11 cellular contexts compared by ENCODE assay signal in the genomic region with DNA sequence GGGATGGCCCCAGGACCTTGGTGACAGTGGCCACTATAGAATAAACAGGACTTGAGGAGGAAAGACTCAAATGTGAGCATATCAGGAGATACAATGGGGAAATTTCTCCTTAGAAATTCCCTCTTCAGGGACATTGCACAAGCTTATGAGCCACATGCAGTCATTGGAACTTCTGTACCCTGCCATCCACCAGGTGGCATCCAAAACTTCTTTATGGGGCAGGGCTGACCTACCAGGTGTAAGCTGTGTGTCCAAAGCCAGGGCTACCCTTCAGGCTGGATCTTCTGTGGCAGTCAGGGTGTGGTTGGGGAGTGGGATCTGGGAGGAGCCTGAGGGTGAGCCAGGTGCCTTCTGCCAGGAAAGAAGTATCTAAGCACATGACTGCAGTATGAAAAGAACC. TPM values are rescaled to one million over a fixed set of nuclear protein-coding genes. Genes with fewer than 3 reads are reported as not detected.
DNase-seq lines count a peak whose midpoint lies in the region; ATAC-seq and TF ChIP-seq lines count a peak whose summit lies in the region.
"Had no signal": no experiment of that assay in that cellular context is flagged by ENCODE, and none has a peak within 500 bp of the region (broad histone marks: within the 10 kb centered on the region; RNA-seq: fewer than 3 reads in every experiment).

No MANE protein-coding gene starts in this region.

- in situ Hi-C loops in mammary epithelial cell (cut with MboI; ENCODE audit: low sequenced_read_pairs in 2 of 2): no loop called here

- no peaks in the 10 kb centered on the region for H3K79me2 ChIP-seq in mammary epithelial cell (ENCODE audit: insufficient read depth, low read length)

- H3K27ac ChIP-seq in C4-2B (no peak overlapping the region), mammary epithelial cell (ENCODE audit: insufficient read depth, low read depth, low read length) (no peak overlapping the region), lower lobe of right lung (no peak overlapping the region)
- H3K27ac ChIP-seq: ascending aorta had no signal

- H3K27me3 ChIP-seq in mammary epithelial cell (ENCODE audit: insufficient read depth, low read length) (no peaks in the 10 kb centered on the region), lower lobe of right lung (ENCODE audit: low read depth) (no peaks in the 10 kb centered on the region)
- H3K27me3 ChIP-seq: ascending aorta had no signal

- H2AFZ ChIP-seq in mammary epithelial cell (ENCODE audit: low read depth, low read length): no peak overlapping the region

- intact Hi-C loops in mammary epithelial cell (cut with micrococcal nuclease) (loop anchor here (1.0 kb wide), 1 partner anchor 318 kb away; no protein-coding TSS in a partner anchor), lower lobe of right lung (cut with DNase I) (no loop called here)

- H3K36me3 ChIP-seq in mammary epithelial cell (ENCODE audit: insufficient read depth, low read length) (no peaks in the 10 kb centered on the region), lower lobe of right lung (peaks cover 4% of the 10 kb centered on the region)
- H3K36me3 ChIP-seq: ascending aorta had no signal

- ATAC-seq in lower lobe of right lung: peak in 1 of 2 donors; percentile 48
- ATAC-seq in HG02798 (IDR thresholded peaks at IDR 0.05; ENCODE audit: poor library complexity, unreplicated experiment): no peak
- ATAC-seq in HG02623 (IDR thresholded peaks at IDR 0.05; ENCODE audit: unreplicated experiment): no peak
- ATAC-seq: T-cell had no signal

- TF ChIP-seq CTCF in C4-2B (conservative IDR thresholded peaks at IDR 0.05) (peak; percentile 57), mammary epithelial cell (conservative IDR thresholded peaks at IDR 0.05 in 1 of 2, IDR thresholded peaks at IDR 0.05 in 1 of 2; ENCODE audit: extremely low read depth in 1 of 2, insufficient read depth in 1 of 2, low read depth in 1 of 2, low read length in 2 of 2) (peak in 1 of 2 donors; percentile 55), lower lobe of right lung (IDR thresholded peaks at IDR 0.05) (peak; percentile 26)

- DNase-seq in HuH-7 (ENCODE audit: low spot score) (peak; percentile 4), mammary epithelial cell (peak; percentile 5), lower lobe of right lung (no peak), OCI-M2 (lab: John Stamatoyannopoulos, UW; ENCODE audit: unreplicated experiment) (no peak)
- DNase-seq in activated CD4-positive, CD25-positive, alpha-beta regulatory T cell treated with anti-CD3 and anti-CD28 coated beads, Interleukin-2, amount 50 U/mL, for 72 hours: no peak
- DNase-seq: T-cell had no signal

- no TSS peak for BruUV-seq in mammary epithelial cell (replicated peaks; lab: Mats Ljungman, UMichigan)

- no peak overlapping the region for H3K9ac ChIP-seq in mammary epithelial cell (ENCODE audit: insufficient read depth, low read length)

- CTCF ChIA-PET in mammary epithelial cell (lab: Charles Lee; ENCODE audit: low non-redundant PET): interaction anchor here (0.6 kb wide), 1 partner anchor 183 kb away, joined by 6 read pairs; no protein-coding TSS in a partner anchor

- H3K4me1 ChIP-seq in mammary epithelial cell (ENCODE audit: insufficient read depth, low read length) (no peaks in the 10 kb centered on the region), lower lobe of right lung (peaks cover 5% of the 10 kb centered on the region)
- H3K4me1 ChIP-seq: ascending aorta had no signal

- no peaks in the 10 kb centered on the region for H4K20me1 ChIP-seq in mammary epithelial cell (ENCODE audit: insufficient read depth, low read length)

- H3K4me2 ChIP-seq in mammary epithelial cell (ENCODE audit: insufficient read depth, low read depth, low read length): no peak overlapping the region

- no peak overlapping the region for H3K4me3 ChIP-seq in mammary epithelial cell (replicated peaks in 1 of 3; ENCODE audit: insufficient read depth in 1 of 3, low read depth in 2 of 3, low read length in 3 of 3)
- no peak overlapping the region for H3K4me3 ChIP-seq in lower lobe of right lung
- H3K4me3 ChIP-seq: ascending aorta had no signal

- H3K9me3 ChIP-seq in mammary epithelial cell (replicated peaks; ENCODE audit: insufficient read depth, low read length) (no peaks in the 10 kb centered on the region), lower lobe of right lung (no peaks in the 10 kb centered on the region)
- H3K9me3 ChIP-seq: ascending aorta had no signal

- dilution Hi-C loops in mammary epithelial cell (cut with HindIII; ENCODE audit: low sequenced_read_pairs): loop anchor here (5.0 kb wide), 1 partner anchor 84 kb away; no protein-coding TSS in a partner anchor

RNA-seq across cellular contexts. Expression of a gene that starts 36.6 kb away (rescaled TPM):
- total RNA-seq in mammary epithelial cell: not detected
- not detected for polyA plus RNA-seq in mammary epithelial cell
- polyA minus RNA-seq in mammary epithelial cell: not detected
- total RNA-seq in lower lobe of right lung: 3.3 TPM
- total RNA-seq: ascending aorta, mesenteric fat pad, T-cell had no signal

Comparison
In these comparisons a context has a peak if more than half of its experiments do, and no peak if none do; other contexts are left out.
1. DNase-seq: peak in HuH-7 (single experiment) and mammary epithelial cell (single experiment); none in lower lobe of right lung (single experiment), activated CD4-positive, CD25-positive, alpha-beta regulatory T cell treated with anti-CD3 and anti-CD28 coated beads, Interleukin-2, amount 50 U/mL, for 72 hours (single experiment) and OCI-M2 (single experiment).